Comparison of ENCODE assay signal across 21 cellular contexts in the genomic region with DNA sequence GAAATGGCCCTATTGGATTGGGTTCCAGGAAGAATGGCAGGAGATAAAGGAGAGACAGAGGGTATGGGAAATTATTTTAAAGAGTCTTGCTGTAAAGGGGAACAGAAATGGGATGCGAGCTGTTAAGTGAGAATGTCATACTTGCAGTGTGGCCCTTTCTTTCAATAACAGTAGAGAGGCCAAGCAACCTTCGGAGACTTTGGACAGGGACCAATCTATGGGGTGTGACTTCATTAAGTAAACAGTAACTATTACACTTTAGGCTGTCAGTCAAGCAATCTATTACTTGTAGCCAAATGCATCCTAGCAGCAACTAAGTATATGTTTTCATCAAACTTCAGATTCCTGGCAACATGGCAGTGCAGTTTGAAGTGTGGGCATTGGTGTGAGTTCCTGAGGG.
DNase-seq lines count a peak whose midpoint lies in the region; ATAC-seq, FAIRE-seq and TF ChIP-seq lines count a peak whose summit lies in the region.
"Had no signal": no experiment of that assay in that cellular context is flagged by ENCODE, and none has a peak within 500 bp of the region (broad histone marks: within the 10 kb centered on the region; RNA-seq: fewer than 3 reads in every experiment).

No MANE protein-coding gene starts in this region.

- no peaks in the 10 kb centered on the region for H3K9me3 ChIP-seq in small intestine (ENCODE audit: control insufficient read depth, low read depth)
- H3K9me3 ChIP-seq: A549; BLaER1 treated with 17β-estradiol and CSF1 and Interleukin-3, amounts not matched to agents 10 nM and 100 nM; Caco-2 had no signal

- no peaks in the 10 kb centered on the region for H3K27me3 ChIP-seq in small intestine (ENCODE audit: control insufficient read depth in 2 of 2, insufficient read depth in 2 of 2, low read length in 2 of 2)
- H3K27me3 ChIP-seq: BLaER1 treated with 17β-estradiol and CSF1 and Interleukin-3, amounts not matched to agents 10 nM and 100 nM had no signal

- H3K9me3 Mint-ChIP-seq in activated CD4-positive, alpha-beta T cell treated with anti-CD3 and anti-CD28 coated beads, Interleukin-2, amount 10 ng/mL, durations not matched to agents 24 days and 14 days: no peaks in the 10 kb centered on the region
- H3K9me3 Mint-ChIP-seq: CD4-positive, alpha-beta T cell; CD8-positive, alpha-beta T cell had no signal

- no peak for FAIRE-seq in small intestine (lab: Jason Lieb, UNC)
- FAIRE-seq: A549, D721Med, G401.6, GM12891, GM19239 had no signal

- intact Hi-C loops in activated CD4-positive, alpha-beta T cell treated with anti-CD3 and anti-CD28 coated beads, Interleukin-2, amount 10 ng/mL, durations not matched to agents 24 days and 14 days (cut with micrococcal nuclease): no loop called here

- peak; percentile 10 for DNase-seq in LNCaP clone FGC (ENCODE audit: low read depth)
- peak; percentile 69 for DNase-seq in mucosa of gallbladder (ENCODE audit: low spot score)
- DNase-seq in small intestine: peak; percentile 80
- DNase-seq in activated CD4-positive, alpha-beta T cell treated with anti-CD3 and anti-CD28 coated beads, Interleukin-2, amount 10 ng/mL, durations not matched to agents 24 days and 14 days: no peak
- DNase-seq: AML-193; Caco-2; Calu3; CD4-positive, alpha-beta T cell; CD8-positive, alpha-beta T cell; DMS79 treated with DMSO at 0.1 percent for 48 hours; GF-D8 had no signal

- H3K27me3 Mint-ChIP-seq in activated CD4-positive, alpha-beta T cell treated with anti-CD3 and anti-CD28 coated beads, Interleukin-2, amount 10 ng/mL, durations not matched to agents 24 days and 14 days: no peaks in the 10 kb centered on the region
- H3K27me3 Mint-ChIP-seq: B cell; CD4-positive, alpha-beta T cell had no signal

- no peak overlapping the region for H3K27ac ChIP-seq in small intestine (ENCODE audit: low read depth in 1 of 2, low read length in 1 of 2)
- H3K27ac ChIP-seq: 22Rv1; A549; BLaER1 treated with 17β-estradiol and CSF1 and Interleukin-3, amounts not matched to agents 10 nM and 100 nM; C4-2B had no signal

- no peak overlapping the region for H3K4me3 Mint-ChIP-seq in activated CD4-positive, alpha-beta T cell treated with anti-CD3 and anti-CD28 coated beads, Interleukin-2, amount 10 ng/mL, durations not matched to agents 24 days and 14 days
- H3K4me3 Mint-ChIP-seq: B cell; CD4-positive, alpha-beta T cell; CD8-positive, alpha-beta T cell had no signal

- ATAC-seq in GM21723 (IDR thresholded peaks at IDR 0.05; ENCODE audit: unreplicated experiment): no peak
- ATAC-seq: A549; CD8-positive, alpha-beta T cell had no signal

- H3K4me1 Mint-ChIP-seq in activated CD4-positive, alpha-beta T cell treated with anti-CD3 and anti-CD28 coated beads, Interleukin-2, amount 10 ng/mL, durations not matched to agents 24 days and 14 days: no peaks in the 10 kb centered on the region
- H3K4me1 Mint-ChIP-seq: B cell had no signal

- H3K36me3 ChIP-seq in small intestine (ENCODE audit: control insufficient read depth in 2 of 2, insufficient read depth in 2 of 2, low read length in 2 of 2): no peaks in the 10 kb centered on the region
- H3K36me3 ChIP-seq: BLaER1 treated with 17β-estradiol and CSF1 and Interleukin-3, amounts not matched to agents 10 nM and 100 nM had no signal

- no peak for TF ChIP-seq CTCF in LNCaP clone FGC (IDR thresholded peaks at IDR 0.05; ENCODE audit: control insufficient read depth, extremely low read depth, insufficient read depth)

- peaks cover 0 to 2% of the 10 kb centered on the region in 2 donors for H3K4me1 ChIP-seq in small intestine (ENCODE audit: control insufficient read depth in 2 of 2, insufficient read depth in 1 of 2, low read depth in 1 of 2, low read length in 1 of 2)
- H3K4me1 ChIP-seq: A549 had no signal

- H3K36me3 Mint-ChIP-seq in activated CD4-positive, alpha-beta T cell treated with anti-CD3 and anti-CD28 coated beads, Interleukin-2, amount 10 ng/mL, durations not matched to agents 24 days and 14 days (ENCODE audit: low read depth): no peaks in the 10 kb centered on the region
- H3K36me3 Mint-ChIP-seq: CD8-positive, alpha-beta T cell had no signal

- H3K27ac Mint-ChIP-seq in activated CD4-positive, alpha-beta T cell treated with anti-CD3 and anti-CD28 coated beads, Interleukin-2, amount 10 ng/mL, durations not matched to agents 24 days and 14 days: no peak overlapping the region
- H3K27ac Mint-ChIP-seq: B cell; CD4-positive, alpha-beta T cell; CD8-positive, alpha-beta T cell had no signal

- H3K4me3 ChIP-seq in LNCaP clone FGC (ENCODE audit: low read depth, low read length) (no peak overlapping the region), small intestine (ENCODE audit: low read depth in 1 of 2, low read length in 2 of 2) (no peak overlapping the region)
- H3K4me3 ChIP-seq: A549; BLaER1 treated with 17β-estradiol and CSF1 and Interleukin-3, amounts not matched to agents 10 nM and 100 nM had no signal

- 30 to 61% (median 50%) methylated on average over 2 of the region's 2 CpGs for WGBS in small intestine, 3 donors
